ENCODE assay signal across 27 cellular contexts in genomic region chr6:129667034-129667433, GRCh38. TPM values are rescaled to one million over a fixed set of nuclear protein-coding genes. Genes with fewer than 3 reads are reported as not detected.
DNase-seq lines count a peak whose midpoint lies in the region; ATAC-seq, FAIRE-seq and TF ChIP-seq lines count a peak whose summit lies in the region.
"Had no signal": no experiment of that assay in that cellular context is flagged by ENCODE, and none has a peak within 500 bp of the region (broad histone marks: within the 10 kb centered on the region; RNA-seq: fewer than 3 reads in every experiment).

No MANE protein-coding gene starts in this region.

- peaks cover 8% of the 10 kb centered on the region for H3K36me3 Mint-ChIP-seq in astrocyte (ENCODE audit: low read depth, unreplicated experiment)
- H3K36me3 Mint-ChIP-seq: activated CD4-positive, alpha-beta memory T cell treated with anti-CD3 and anti-CD28 coated beads for 36 hours had no signal

- no peak overlapping the region for H2AFZ ChIP-seq in astrocyte (ENCODE audit: low read depth, low read length)

- H3K27ac Mint-ChIP-seq in astrocyte (ENCODE audit: unreplicated experiment): no peak overlapping the region
- H3K27ac Mint-ChIP-seq: activated CD4-positive, alpha-beta memory T cell treated with anti-CD3 and anti-CD28 coated beads for 36 hours had no signal

- no peak overlapping the region for H3K4me3 ChIP-seq in cardiac muscle cell
- H3K4me3 ChIP-seq in heart left ventricle: no peak overlapping the region
- H3K4me3 ChIP-seq in astrocyte (ENCODE audit: insufficient read depth, low read depth, low read length): no peak overlapping the region
- H3K4me3 ChIP-seq in fibroblast of pulmonary artery (replicated peaks; ENCODE audit: low read depth, low read length): no peak overlapping the region
- no peak overlapping the region for H3K4me3 ChIP-seq in skeletal muscle satellite cell (ENCODE audit: low read length)
- H3K4me3 ChIP-seq in dorsolateral prefrontal cortex: no peak overlapping the region
- H3K4me3 ChIP-seq in SJCRH30: no peak overlapping the region
- H3K4me3 ChIP-seq: body of pancreas, ovary had no signal

- no peak for FAIRE-seq in astrocyte (lab: Jason Lieb, UNC)
- FAIRE-seq: colon, H54, urothelium cell line had no signal

- no peak for ATAC-seq in heart left ventricle
- ATAC-seq: activated CD4-positive, CD25-positive, alpha-beta regulatory T cell treated with anti-CD3 and anti-CD28 coated beads, Interleukin-2, amount 50 U/mL, for 24 hours; naive thymus-derived CD4-positive, alpha-beta T cell; right cardiac atrium had no signal

- intact Hi-C loops in heart left ventricle (cut with DNase I) (loop anchor here in 2 of 10 donors (5.0 kb wide), 2 partner anchors 40 to 70 kb away; no protein-coding TSS in a partner anchor), dorsolateral prefrontal cortex (cut with DNase I) (no loop called here)

- H3K27me3 ChIP-seq in cardiac muscle cell: no peaks in the 10 kb centered on the region
- H3K27me3 ChIP-seq in heart left ventricle: no peaks in the 10 kb centered on the region
- H3K27me3 ChIP-seq in astrocyte (ENCODE audit: insufficient read depth, low read length): no peaks in the 10 kb centered on the region
- no peaks in the 10 kb centered on the region for H3K27me3 ChIP-seq in skeletal muscle satellite cell (ENCODE audit: control insufficient read depth, insufficient read depth, low read length)
- no peaks in the 10 kb centered on the region for H3K27me3 ChIP-seq in dorsolateral prefrontal cortex
- H3K27me3 ChIP-seq in SJCRH30: no peaks in the 10 kb centered on the region
- H3K27me3 ChIP-seq: body of pancreas, ovary had no signal

- peaks cover 78% of the 10 kb centered on the region for H3K79me2 ChIP-seq in astrocyte (ENCODE audit: insufficient read depth, low read length)

- H4K20me1 ChIP-seq in astrocyte (ENCODE audit: insufficient read depth, low read length): no peaks in the 10 kb centered on the region

- H3K9me3 ChIP-seq in cardiac muscle cell (ENCODE audit: low read depth) (no peaks in the 10 kb centered on the region), heart left ventricle (no peaks in the 10 kb centered on the region), astrocyte (ENCODE audit: insufficient read depth, low read depth, low read length) (no peaks in the 10 kb centered on the region), skeletal muscle satellite cell (replicated peaks; ENCODE audit: low read length) (no peaks in the 10 kb centered on the region), SJCRH30 (replicated peaks) (no peaks in the 10 kb centered on the region)
- H3K9me3 ChIP-seq: body of pancreas, ovary had no signal

- TF ChIP-seq CTCF in cardiac muscle cell (IDR thresholded peaks at IDR 0.05; ENCODE audit: low read depth, low read length) (peak; percentile 15), heart left ventricle (IDR thresholded peaks at IDR 0.05) (peak in 3 of 12 donors; percentile 12 to 28 (median 15)), astrocyte (IDR thresholded peaks at IDR 0.05; ENCODE audit: insufficient read depth, low read depth, low read length) (no peak), fibroblast of pulmonary artery (IDR thresholded peaks at IDR 0.05; ENCODE audit: low read length, missing control alignments) (peak; percentile 21), dorsolateral prefrontal cortex (IDR thresholded peaks at IDR 0.05 in 54 of 56, conservative IDR thresholded peaks at IDR 0.05 in 2 of 56; ENCODE audit: low read depth in 1 of 56, partially characterized antibody in 56 of 56) (peak in 14 of 56 donors; percentile 6 to 40 (median 16))

- peak in 1 of 2 donors; percentile 32 for DNase-seq in cardiac muscle cell (ENCODE audit: low read depth in 1 of 2, low spot score in 1 of 2)
- no peak for DNase-seq in heart left ventricle
- DNase-seq in astrocyte (ENCODE audit: low read depth): no peak
- peak; percentile 64 for DNase-seq in fibroblast of pulmonary artery (ENCODE audit: low read depth)
- DNase-seq in cerebellar nuclear complex (lab: John Stamatoyannopoulos, UW): no peak
- DNase-seq in dorsolateral prefrontal cortex: no peak
- no peak for DNase-seq in SJCRH30
- DNase-seq: activated CD4-positive, alpha-beta memory T cell treated with anti-CD3 and anti-CD28 coated beads for 36 hours; C1 segment of cervical spinal cord; Calu3; effector memory CD4-positive, alpha-beta T cell; left colon; naive thymus-derived CD4-positive, alpha-beta T cell; NCI-H1048; NCI-H187; NCI-H748 treated with DMSO at 0.1 percent for 48 hours; ovary; stimulated activated CD4-positive, alpha-beta T cell treated with anti-CD3 and anti-CD28 coated beads, Interleukin-4, amount 100 ng/mL, for 4 hours; stimulated activated naive CD4-positive, alpha-beta T cell; T-helper 1 cell had no signal

- H3K36me3 ChIP-seq in cardiac muscle cell (no peaks in the 10 kb centered on the region), heart left ventricle (no peaks in the 10 kb centered on the region), astrocyte (ENCODE audit: insufficient read depth, low read length) (no peaks in the 10 kb centered on the region), skeletal muscle satellite cell (ENCODE audit: insufficient read depth, low read length) (peaks cover 5% of the 10 kb centered on the region), SJCRH30 (no peaks in the 10 kb centered on the region; the same call in 1 of the 2 replicates)
- H3K36me3 ChIP-seq: ovary had no signal

- H3K4me2 ChIP-seq in astrocyte (ENCODE audit: low read length) (peak overlapping the region; percentile 53), skeletal muscle satellite cell (ENCODE audit: low read length) (no peak overlapping the region)

- TF ChIP-seq POLR2A in heart left ventricle (IDR thresholded peaks at IDR 0.05): no peak

- H3K9me3 Mint-ChIP-seq in astrocyte (ENCODE audit: unreplicated experiment): no peaks in the 10 kb centered on the region
- H3K9me3 Mint-ChIP-seq: activated CD4-positive, alpha-beta memory T cell treated with anti-CD3 and anti-CD28 coated beads for 36 hours; naive thymus-derived CD4-positive, alpha-beta T cell had no signal

- H3K4me3 Mint-ChIP-seq in astrocyte (ENCODE audit: unreplicated experiment): no peak overlapping the region
- H3K4me3 Mint-ChIP-seq: activated CD4-positive, alpha-beta memory T cell treated with anti-CD3 and anti-CD28 coated beads for 36 hours had no signal

- H3K9ac ChIP-seq in astrocyte (ENCODE audit: low read length) (no peak overlapping the region), skeletal muscle satellite cell (ENCODE audit: low read depth, low read length) (peak overlapping the region; percentile 6)

- H3K27ac ChIP-seq in cardiac muscle cell (no peak overlapping the region), heart left ventricle (no peak overlapping the region), astrocyte (ENCODE audit: low read depth, low read length) (no peak overlapping the region), dorsolateral prefrontal cortex (no peak overlapping the region), SJCRH30 (no peak overlapping the region)
- H3K27ac ChIP-seq: ovary had no signal

- H3K4me1 ChIP-seq in cardiac muscle cell (ENCODE audit: low read depth) (no peaks in the 10 kb centered on the region), heart left ventricle (peaks cover 0 to 37% (median 18%) of the 10 kb centered on the region in 12 donors), astrocyte (ENCODE audit: insufficient read depth, low read length) (peaks cover 25% of the 10 kb centered on the region), skeletal muscle satellite cell (ENCODE audit: control insufficient read depth, insufficient read depth, low read length) (peaks cover 47% of the 10 kb centered on the region), SJCRH30 (no peaks in the 10 kb centered on the region; the same call in none of the 2 replicates)

- H3K4me1 Mint-ChIP-seq in astrocyte (ENCODE audit: low read depth, unreplicated experiment): peaks cover 48% of the 10 kb centered on the region

- no peaks in the 10 kb centered on the region for H3K27me3 Mint-ChIP-seq in astrocyte (ENCODE audit: low read depth, unreplicated experiment)
- H3K27me3 Mint-ChIP-seq: activated CD4-positive, alpha-beta memory T cell treated with anti-CD3 and anti-CD28 coated beads for 36 hours; naive thymus-derived CD4-positive, alpha-beta T cell had no signal

RNA-seq across cellular contexts. Expression of gene ARHGAP18, which starts 42.9 kb away (rescaled TPM):
- 0.45 and 0.67 TPM in 2 replicates for total RNA-seq in cardiac muscle cell
- 0.25 and 1.3 TPM in 2 replicates for polyA plus RNA-seq in cardiac muscle cell
- 10 to 100 TPM in 2 of 9 donors, 1 to 10 TPM in 7; 2.8 to 26.4 (median 4.1) TPM for total RNA-seq in heart left ventricle
- 1 to 10 TPM; 1.6 to 2.8 TPM for polyA plus RNA-seq in heart left ventricle
- 38.6 and 43.2 TPM in 2 replicates for total RNA-seq in astrocyte
- total RNA-seq in skeletal muscle satellite cell (2012; rRNA removed): 36.5 and 37.1 TPM in 2 replicates
- 1 to 10 TPM; 1.8 to 7.6 (median 4.1) TPM for total RNA-seq in dorsolateral prefrontal cortex
- total RNA-seq in SJCRH30 (2014; rRNA removed; shearing (Covaris generic)): 14.1 and 14.6 TPM in 2 replicates
